In genomic region chr4:101145081-101145480, GRCh38 we compare ENCODE assay signal across 16 cellular contexts.
A peak's percentile ranks its signal among the peaks of the same experiment; 100 is the strongest.
DNase-seq lines count a peak whose midpoint lies in the region; ATAC-seq and TF ChIP-seq lines count a peak whose summit lies in the region.
"Had no signal": no experiment of that assay in that cellular context is flagged by ENCODE, and none has a peak within 500 bp of the region (broad histone marks: within the 10 kb centered on the region; RNA-seq: fewer than 3 reads in every experiment).

No MANE protein-coding gene starts in this region.

- no peak for TF ChIP-seq CTCF in HCT116 (IDR thresholded peaks at IDR 0.05 in 2 of 3, conservative IDR thresholded peaks at IDR 0.05 in 1 of 3; ENCODE audit: borderline replicate concordance in 1 of 3, insufficient read depth in 1 of 3, low read depth in 2 of 3, low read length in 2 of 3)
- no peak for TF ChIP-seq CTCF in testis (IDR thresholded peaks at IDR 0.05)
- no peak for TF ChIP-seq CTCF in adrenal gland (IDR thresholded peaks at IDR 0.05)

- no TSS peak for BruUV-seq in HCT116 (replicated peaks; lab: Mats Ljungman, UMichigan)

- H2BK5ac ChIP-seq in trophoblast cell (ENCODE audit: low read depth, low read length, poor library complexity) = no peak overlapping the region

- CTCF ChIA-PET in HCT116 (lab: Charles Lee) = no interaction called here

- RAD21 ChIA-PET in HCT116 (lab: Charles Lee; ENCODE audit: low non-redundant PET in 1 of 2, low total read pairs in 2 of 2, uncharacterized antibody in 2 of 2, unreplicated experiment in 2 of 2) = no interaction called here

- H3K27ac ChIP-seq in HCT116 (ENCODE audit: low read depth, low read length) (peak overlapping the region; percentile 98), testis (no peak overlapping the region), adrenal gland (no peak overlapping the region), trophoblast cell (ENCODE audit: low read depth, low read length) (no peak overlapping the region)
- H3K27ac ChIP-seq: BLaER1 treated with 17β-estradiol and CSF1 and Interleukin-3, amounts not matched to agents 10 nM and 100 nM; GM23248 had no signal

- ATAC-seq in HCT116 = no peak
- ATAC-seq in esophagus mucosa = no peak
- ATAC-seq: CD8-positive, alpha-beta T cell had no signal

- H3K4me1 ChIP-seq in HCT116 (ENCODE audit: control insufficient read depth in 1 of 2, insufficient read depth in 2 of 2, low read length in 2 of 2) = peaks cover 86 to 98% of the 10 kb centered on the region in 2 experiments
- H3K4me1 ChIP-seq in testis = peaks cover 6% of the 10 kb centered on the region
- peaks cover 0 to 4% of the 10 kb centered on the region in 2 donors for H3K4me1 ChIP-seq in adrenal gland (replicated peaks in 1 of 2)
- no peaks in the 10 kb centered on the region for H3K4me1 ChIP-seq in trophoblast cell (ENCODE audit: control insufficient read depth in 1 of 2, insufficient read depth in 2 of 2, low read length in 2 of 2)
- H3K4me1 ChIP-seq: Caco-2 had no signal

- H4K91ac ChIP-seq in trophoblast cell (ENCODE audit: low read depth, low read length) = no peak overlapping the region

- no peaks in the 10 kb centered on the region for H3K27me3 ChIP-seq in HCT116 (ENCODE audit: insufficient read depth, low read length)
- H3K27me3 ChIP-seq in testis = no peaks in the 10 kb centered on the region
- no peaks in the 10 kb centered on the region for H3K27me3 ChIP-seq in adrenal gland
- no peaks in the 10 kb centered on the region for H3K27me3 ChIP-seq in trophoblast cell (ENCODE audit: insufficient read depth, low read length)
- H3K27me3 ChIP-seq: BE2C had no signal

- POLR2A ChIA-PET in HCT116 (lab: Charles Lee) = interaction anchor here (0.9 to 2.4 kb wide), 2 partner anchors 10 kb away, joined by 3 to 14 read pairs; no protein-coding TSS in a partner anchor

- H3K36me3 ChIP-seq in HCT116 (ENCODE audit: control insufficient read depth in 1 of 2, insufficient read depth in 2 of 2, low read length in 2 of 2) = no peaks in the 10 kb centered on the region
- no peaks in the 10 kb centered on the region for H3K36me3 ChIP-seq in testis (ENCODE audit: low read depth, missing control alignments)
- no peaks in the 10 kb centered on the region for H3K36me3 ChIP-seq in adrenal gland (replicated peaks in 1 of 2)
- H3K36me3 ChIP-seq in trophoblast cell (ENCODE audit: control insufficient read depth in 1 of 2, insufficient read depth in 2 of 2, low read length in 2 of 2) = no peaks in the 10 kb centered on the region
- H3K36me3 ChIP-seq: BE2C; BLaER1 treated with 17β-estradiol and CSF1 and Interleukin-3, amounts not matched to agents 10 nM and 100 nM had no signal

- TF ChIP-seq RAD21 in HCT116 (IDR thresholded peaks at IDR 0.05; ENCODE audit: low read depth) = no peak

- no peaks in the 10 kb centered on the region for H3K79me1 ChIP-seq in trophoblast cell (ENCODE audit: low read length)

- no peak overlapping the region for H3K18ac ChIP-seq in trophoblast cell (ENCODE audit: low read length)

- H3K9me3 ChIP-seq in HCT116 (ENCODE audit: control insufficient read depth in 1 of 2, insufficient read depth in 1 of 2, low read depth in 1 of 2, low read length in 2 of 2) = no peaks in the 10 kb centered on the region
- no peaks in the 10 kb centered on the region for H3K9me3 ChIP-seq in testis
- H3K9me3 ChIP-seq in adrenal gland (replicated peaks in 1 of 3) = no peaks in the 10 kb centered on the region
- no peaks in the 10 kb centered on the region for H3K9me3 ChIP-seq in trophoblast cell (ENCODE audit: insufficient read depth, low read depth, low read length)
- H3K9me3 ChIP-seq: BE2C; BLaER1 treated with 17β-estradiol and CSF1 and Interleukin-3, amounts not matched to agents 10 nM and 100 nM; Caco-2 had no signal

- no peaks in the 10 kb centered on the region for H4K20me1 ChIP-seq in HCT116 (ENCODE audit: insufficient read depth)

- H3K9ac ChIP-seq in HCT116 (ENCODE audit: low read length) = peak overlapping the region; percentile 27; the same call in 1 of the 2 replicates
- H3K9ac ChIP-seq in trophoblast cell (ENCODE audit: low read length) = no peak overlapping the region
- H3K9ac ChIP-seq: BLaER1 treated with 17β-estradiol and CSF1 and Interleukin-3, amounts not matched to agents 10 nM and 100 nM; GM23248 had no signal

- H3K4me3 ChIP-seq in HCT116 (replicated peaks in 1 of 2; ENCODE audit: low read depth in 1 of 2, low read length in 2 of 2) (no peak overlapping the region), testis (no peak overlapping the region), adrenal gland (no peak overlapping the region), trophoblast cell (ENCODE audit: low read depth, low read length) (no peak overlapping the region)
- H3K4me3 ChIP-seq: BLaER1 treated with 17β-estradiol and CSF1 and Interleukin-3, amounts not matched to agents 10 nM and 100 nM; GM23248 had no signal

- H2BK120ac ChIP-seq in trophoblast cell (ENCODE audit: insufficient read depth, low read length, poor library complexity) = no peak overlapping the region

- no peak overlapping the region for H3K14ac ChIP-seq in trophoblast cell (ENCODE audit: low read length)

- H2AFZ ChIP-seq in HCT116 (ENCODE audit: low read depth, low read length, poor library complexity, severe bottlenecking) = no peak overlapping the region
- no peak overlapping the region for H2AFZ ChIP-seq in trophoblast cell (ENCODE audit: insufficient read depth, low read length, poor library complexity)
- H2AFZ ChIP-seq: GM23248 had no signal

- H3K4ac ChIP-seq in trophoblast cell (ENCODE audit: low read depth, low read length) = no peak overlapping the region

- H3K9me2 ChIP-seq in HCT116 (ENCODE audit: insufficient read depth) = no peaks in the 10 kb centered on the region

- intact Hi-C loops in HCT116 (cut with micrococcal nuclease) (no loop called here), testis (cut with DNase I; ENCODE audit: low total_unique reads) (no loop called here), adrenal gland (cut with DNase I) (no loop called here)

- H3K4me2 ChIP-seq in HCT116 (ENCODE audit: low read length) (peak overlapping the region; percentile 40; the same call in 1 of the 2 replicates), trophoblast cell (ENCODE audit: low read length) (no peak overlapping the region)

- TF ChIP-seq POLR2A in HCT116 (IDR thresholded peaks at IDR 0.05; ENCODE audit: borderline replicate concordance, extremely low read depth, insufficient read depth, insufficient read length) (no peak), testis (IDR thresholded peaks at IDR 0.05) (no peak), adrenal gland (IDR thresholded peaks at IDR 0.05) (no peak)

- no peak overlapping the region for H2BK12ac ChIP-seq in trophoblast cell (ENCODE audit: low read length)

- no peak overlapping the region for H3K23ac ChIP-seq in trophoblast cell (ENCODE audit: low read length)

- no peak overlapping the region for H2AK5ac ChIP-seq in trophoblast cell (ENCODE audit: low read length)

- H3K79me2 ChIP-seq in HCT116 (ENCODE audit: insufficient read depth, low read length) = peaks cover 94% of the 10 kb centered on the region
- H3K79me2 ChIP-seq in trophoblast cell (ENCODE audit: control insufficient read depth, insufficient read depth, low read length, poor library complexity) = no peaks in the 10 kb centered on the region

- DNase-seq in HCT116 (ENCODE audit: low read depth, low spot score) = no peak
- DNase-seq in NCI-H69 (lab: John Stamatoyannopoulos, UW) = peak; percentile 10
- DNase-seq in foreskin melanocyte = peak; percentile 89
- DNase-seq in testis = no peak
- no peak for DNase-seq in adrenal gland
- no peak for DNase-seq in trophoblast cell
- DNase-seq: BE2C; Caco-2; CD8-positive, alpha-beta T cell; DMS153; DND-41; GM23248; H7; HCEC 1CT had no signal

- H4K8ac ChIP-seq in trophoblast cell (ENCODE audit: low read depth, low read length) = no peak overlapping the region

- no peak overlapping the region for H4K12ac ChIP-seq in trophoblast cell (ENCODE audit: low read depth, low read length)

TF ChIP-seq in HCT116, 20 proteins besides CTCF, POLR2A, EP300 and RAD21:
- no peak for TF ChIP-seq POLR2AphosphoS5 (IDR thresholded peaks at IDR 0.05; ENCODE audit: low read depth, low read length)
- TF ChIP-seq, protein P1, sequence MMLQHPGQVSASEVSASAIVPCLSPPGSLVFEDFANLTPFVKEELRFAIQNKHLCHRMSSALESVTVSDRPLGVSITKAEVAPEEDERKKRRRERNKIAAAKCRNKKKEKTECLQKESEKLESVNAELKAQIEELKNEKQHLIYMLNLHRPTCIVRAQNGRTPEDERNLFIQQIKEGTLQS (IDR thresholded peaks at IDR 0.05) = no peak
- no peak for TF ChIP-seq TCF7L2 (IDR thresholded peaks at IDR 0.05; ENCODE audit: borderline replicate concordance, extremely low read depth, insufficient read depth, insufficient read length)
- TF ChIP-seq JUND (IDR thresholded peaks at IDR 0.05) = no peak
- no peak for TF ChIP-seq REST (IDR thresholded peaks at IDR 0.05; ENCODE audit: low read depth)
- TF ChIP-seq, protein P2, sequence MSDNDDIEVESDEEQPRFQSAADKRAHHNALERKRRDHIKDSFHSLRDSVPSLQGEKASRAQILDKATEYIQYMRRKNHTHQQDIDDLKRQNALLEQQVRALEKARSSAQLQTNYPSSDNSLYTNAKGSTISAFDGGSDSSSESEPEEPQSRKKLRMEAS (IDR thresholded peaks at IDR 0.05) = no peak
- no peak for TF ChIP-seq CEBPB (IDR thresholded peaks at IDR 0.05; ENCODE audit: low read depth)

Comparison
In these comparisons a context has a peak if more than half of its experiments do, and no peak if none do; other contexts are left out.
1. DNase-seq: peak in NCI-H69 (single experiment) and foreskin melanocyte (single experiment); none in HCT116 (single experiment), testis (single experiment), adrenal gland (0 of 7) and trophoblast cell (0 of 2).